8 cellular contexts compared by ENCODE assay signal in genomic region chr11:8033312-8033715, GRCh38. TPM values are rescaled to one million over a fixed set of nuclear protein-coding genes. Genes with fewer than 3 reads are reported as not detected.
DNase-seq lines count a peak whose midpoint lies in the region; ATAC-seq, FAIRE-seq and TF ChIP-seq lines count a peak whose summit lies in the region.

No MANE protein-coding gene starts in this region.

- DNase-seq in NCI-H2081 (lab: John Stamatoyannopoulos, UW) = peak; percentile 36 to 51
- DNase-seq in bronchial epithelial cell (ENCODE audit: low read depth) = peak; percentile 42
- peak; percentile 37 for DNase-seq in kidney epithelial cell (ENCODE audit: low read depth)
- DNase-seq in stimulated activated CD4-positive, alpha-beta T cell treated with anti-CD3 and anti-CD28 coated beads, Interleukin-1b, Interleukin-23, amount 100 ng/mL, for 48 hours = peak; percentile 48

- H3K27me3 ChIP-seq in bronchial epithelial cell (ENCODE audit: control insufficient read depth, insufficient read depth, low read length) (peaks cover 9% of the 10 kb centered on the region), kidney epithelial cell (ENCODE audit: control insufficient read depth, insufficient read depth, low read length) (peaks cover 14% of the 10 kb centered on the region)

- FAIRE-seq in bronchial epithelial cell (lab: Jason Lieb, UNC) = no peak

- no peak overlapping the region for H3K27ac ChIP-seq in VCaP

- H3K4me3 ChIP-seq in bronchial epithelial cell (ENCODE audit: low read depth, low read length) (no peak overlapping the region), kidney epithelial cell (ENCODE audit: low read depth, low read length) (no peak overlapping the region)

- ATAC-seq in HG02678 (IDR thresholded peaks at IDR 0.05; ENCODE audit: unreplicated experiment) = peak; percentile 62
- no peak for ATAC-seq in HG02970 (IDR thresholded peaks at IDR 0.05; ENCODE audit: low FRiP score, unreplicated experiment)

- no peaks in the 10 kb centered on the region for H3K36me3 ChIP-seq in bronchial epithelial cell (ENCODE audit: control insufficient read depth, insufficient read depth, low read length)
- no peaks in the 10 kb centered on the region for H3K36me3 ChIP-seq in kidney epithelial cell (ENCODE audit: control insufficient read depth, insufficient read depth, low read length)

- TF ChIP-seq CTCF in GM12872 (IDR thresholded peaks at IDR 0.05; ENCODE audit: insufficient read depth, low read depth, low read length) (peak; percentile 86), VCaP (conservative IDR thresholded peaks at IDR 0.05) (peak; percentile 95), bronchial epithelial cell (IDR thresholded peaks at IDR 0.05; ENCODE audit: insufficient read depth, low read length, severe bottlenecking) (peak; percentile 96), kidney epithelial cell (IDR thresholded peaks at IDR 0.05; ENCODE audit: insufficient read depth, low read length, poor library complexity, severe bottlenecking) (peak; percentile 96)

RNA-seq across cellular contexts. Expression of gene EIF3F, which starts 46.2 kb away (rescaled TPM):
- total RNA-seq in bronchial epithelial cell (183 and 222 TPM in 2 replicates), kidney epithelial cell (334 and 372 TPM in 2 replicates)

RNA-seq across cellular contexts. Expression of gene TUB, which starts 47.7 kb away (rescaled TPM):
- total RNA-seq in bronchial epithelial cell = 0.13 and 0.26 TPM in 2 replicates
- total RNA-seq in kidney epithelial cell = 3.3 and 3.6 TPM in 2 replicates
